Comparison of ENCODE assay signal across 1 cellular context in the genomic region with DNA sequence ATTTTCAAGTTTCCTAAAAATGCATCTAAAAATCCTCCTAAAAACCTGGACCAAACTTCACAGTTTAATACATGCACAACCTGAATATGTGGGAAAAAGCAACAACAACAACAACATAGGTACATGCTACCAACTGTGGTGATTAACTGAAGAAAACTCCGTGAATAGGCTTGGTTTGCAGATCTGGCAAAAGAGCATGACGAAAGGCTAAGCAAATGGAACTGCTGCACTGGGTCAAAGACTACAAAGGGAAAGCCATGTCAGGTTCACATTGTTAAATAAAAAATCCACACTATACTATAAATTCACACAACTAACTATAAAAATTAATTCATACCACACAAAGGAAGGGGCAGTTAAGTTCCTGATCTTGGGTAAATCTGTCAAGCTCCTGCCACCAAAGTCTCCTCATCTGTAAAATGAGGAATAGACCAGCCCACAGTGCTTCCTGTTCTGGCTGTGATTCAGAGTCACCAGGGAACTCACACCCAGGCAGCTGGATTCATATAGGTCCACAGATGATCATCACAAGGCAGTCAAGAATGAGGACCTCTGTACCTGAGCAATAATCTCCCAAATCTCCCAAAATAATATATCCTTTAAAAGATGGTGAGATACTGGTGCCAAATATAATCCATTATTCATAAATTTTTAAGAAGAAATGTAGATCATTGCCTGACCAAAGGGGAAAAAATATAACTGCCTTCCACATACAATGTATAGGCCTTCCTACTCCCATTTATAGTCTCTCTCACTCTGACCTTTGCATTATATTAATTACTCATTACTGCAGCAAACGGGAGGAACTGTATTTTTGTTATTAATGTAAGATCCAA.
TF ChIP-seq lines count a peak whose summit lies in the region.

No MANE protein-coding gene starts in this region.

TF ChIP-seq in GM12878, 131 proteins besides CTCF, POLR2A, EP300 and RAD21:
- TF ChIP-seq RCOR1 (conservative IDR thresholded peaks at IDR 0.05; ENCODE audit: low read depth, low read length) (no peak), RUNX3 (IDR thresholded peaks at IDR 0.05; ENCODE audit: low read length) (peak; percentile 38; the same call in 1 of the 2 replicates), IKZF1 (conservative IDR thresholded peaks at IDR 0.05) (0 out of 2 replicates have a peak, but pooled peaks have one; percentile 20), DPF2 (IDR thresholded peaks at IDR 0.05) (no peak), RBBP5 (conservative IDR thresholded peaks at IDR 0.05) (no peak), ZNF622 (IDR thresholded peaks at IDR 0.05) (no peak), SPI1 (IDR thresholded peaks at IDR 0.05; ENCODE audit: borderline replicate concordance, insufficient read depth, low read depth, low read length) (peak; percentile 15; the same call in 1 of the 2 replicates)
